Comparison of ENCODE assay signal across 11 cellular contexts in genomic region chr2:227480528-227480927, GRCh38. TPM values are rescaled to one million over a fixed set of nuclear protein-coding genes. Genes with fewer than 3 reads are reported as not detected.
DNase-seq lines count a peak whose midpoint lies in the region; ATAC-seq and TF ChIP-seq lines count a peak whose summit lies in the region.
"Had no signal": no experiment of that assay in that cellular context is flagged by ENCODE, and none has a peak within 500 bp of the region (broad histone marks: within the 10 kb centered on the region; RNA-seq: fewer than 3 reads in every experiment).

No MANE protein-coding gene starts in this region.

- H3K4me1 Mint-ChIP-seq in nephron progenitor cell: peaks cover 23% of the 10 kb centered on the region

- H3F3A ChIP-seq in Loucy (ENCODE audit: low read depth): no peaks in the 10 kb centered on the region

- H4K20me1 ChIP-seq in Loucy (ENCODE audit: insufficient read depth, low read length, poor library complexity, severe bottlenecking): peaks cover 67% of the 10 kb centered on the region

- ATAC-seq in GM18867 (IDR thresholded peaks at IDR 0.05; ENCODE audit: unreplicated experiment) (peak; percentile 45), GM21737 (IDR thresholded peaks at IDR 0.05; ENCODE audit: unreplicated experiment) (peak; percentile 40), psoas muscle (no peak)

- no peaks in the 10 kb centered on the region for H3K27me3 Mint-ChIP-seq in nephron progenitor cell (ENCODE audit: low read depth, poor library complexity)

- H3K4me1 ChIP-seq in Loucy (ENCODE audit: insufficient read depth, low read length, poor library complexity, severe bottlenecking) (peaks cover 29% of the 10 kb centered on the region), psoas muscle (no peaks in the 10 kb centered on the region)

- H3K27me3 ChIP-seq in Loucy (ENCODE audit: insufficient read depth, low read length, poor library complexity, severe bottlenecking) (no peaks in the 10 kb centered on the region), psoas muscle (ENCODE audit: insufficient read depth in 3 of 3, low read length in 2 of 3) (no peaks in the 10 kb centered on the region)
- H3K27me3 ChIP-seq: stomach had no signal

- H3K9me2 ChIP-seq in Loucy (replicated peaks; ENCODE audit: low read depth, low read length): no peaks in the 10 kb centered on the region

- H3K4me3 ChIP-seq in Loucy (ENCODE audit: low read length, poor library complexity, severe bottlenecking): no peak overlapping the region
- no peak overlapping the region for H3K4me3 ChIP-seq in psoas muscle
- H3K4me3 ChIP-seq: stomach had no signal

- WGBS in psoas muscle, 3 donors: 83 to 98% (median 84%) methylated on average over 2 of the region's 2 CpGs

- H3K36me3 Mint-ChIP-seq in nephron progenitor cell (ENCODE audit: low read depth): peaks cover 49% of the 10 kb centered on the region

- H3K9me3 ChIP-seq in Loucy (ENCODE audit: insufficient read depth, low read depth, low read length) (peaks cover 5% of the 10 kb centered on the region; the same call in 1 of the 2 replicates), psoas muscle (no peaks in the 10 kb centered on the region)
- H3K9me3 ChIP-seq: stomach had no signal

- H3K9me3 Mint-ChIP-seq in nephron progenitor cell: peaks cover 28% of the 10 kb centered on the region

- peak overlapping the region; percentile 29 for H3K4me2 ChIP-seq in Loucy (ENCODE audit: low read depth, low read length, poor library complexity, severe bottlenecking)

- H3K36me3 ChIP-seq in Loucy (ENCODE audit: insufficient read depth, low read length) (no peaks in the 10 kb centered on the region), psoas muscle (ENCODE audit: insufficient read depth in 1 of 2, low read depth in 1 of 2) (no peaks in the 10 kb centered on the region)

- no peak overlapping the region for H2AFZ ChIP-seq in Loucy (ENCODE audit: low read length)

- DNase-seq in nephron progenitor cell (no peak), psoas muscle (no peak), hippocampal formation (lab: John Stamatoyannopoulos, UW) (no peak), NCI-H69 (lab: John Stamatoyannopoulos, UW) (no peak)
- DNase-seq: activated gamma-delta T cell treated with Interleukin-2 at 50 U/mL for 16 hours, NCI-H2029, retina, stomach had no signal

- TF ChIP-seq CTCF in Loucy (conservative IDR thresholded peaks at IDR 0.05; ENCODE audit: low read length) (no peak), nephron progenitor cell (IDR thresholded peaks at IDR 0.05) (no peak), psoas muscle (IDR thresholded peaks at IDR 0.05) (no peak)

- H3K27ac ChIP-seq in psoas muscle: no peak overlapping the region
- H3K27ac ChIP-seq: stomach had no signal

- H3K27ac Mint-ChIP-seq in nephron progenitor cell: peak overlapping the region; percentile 20

- H3K4me3 Mint-ChIP-seq in nephron progenitor cell: no peak overlapping the region

- no peak overlapping the region for H3K9ac ChIP-seq in Loucy (ENCODE audit: low read depth, low read length, poor library complexity, severe bottlenecking)

- peaks cover 98% of the 10 kb centered on the region for H3K79me2 ChIP-seq in Loucy (ENCODE audit: insufficient read depth, low read length)

- intact Hi-C loops in psoas muscle (cut with DNase I): no loop called here

RNA-seq across cellular contexts. Expression of gene AGFG1, which starts 8.6 kb away (rescaled TPM):
- total RNA-seq in psoas muscle: 10 to 100 TPM; 54.9 to 68.2 (median 58.9) TPM
- 10 to 100 TPM; 19.0 to 41.4 (median 37.5) TPM for polyA plus RNA-seq in psoas muscle

Comparison
In these comparisons a context has a peak if more than half of its experiments do, and no peak if none do; other contexts are left out.
1. ATAC-seq: peak in GM18867 (single experiment) and GM21737 (single experiment); none in psoas muscle (0 of 4).